Comparison of ENCODE assay signal across 19 cellular contexts in genomic region chr20:17529586-17529985, GRCh38. TPM values are rescaled to one million over a fixed set of nuclear protein-coding genes. Genes with fewer than 3 reads are reported as not detected.
"Had no signal": no experiment of that assay in that cellular context is flagged by ENCODE, and none has a peak within 500 bp of the region (broad histone marks: within the 10 kb centered on the region; RNA-seq: fewer than 3 reads in every experiment).

No MANE protein-coding gene starts in this region.

- H3K9me3 Mint-ChIP-seq: naive thymus-derived CD8-positive, alpha-beta T cell; stimulated activated naive CD8-positive, alpha-beta T cell treated with anti-CD3 and anti-CD28 coated beads, Interleukin-15, amount 100 ng/mL, for 72 hours had no signal

- H3K27ac ChIP-seq: dorsolateral prefrontal cortex, lower lobe of right lung, right lobe of liver, suprapubic skin, transverse colon, vagina had no signal

- H3K4me1 ChIP-seq: right lobe of liver had no signal

- H3K36me3 Mint-ChIP-seq: naive thymus-derived CD8-positive, alpha-beta T cell had no signal

- ATAC-seq: left ventricle myocardium superior; lower lobe of right lung; naive thymus-derived CD8-positive, alpha-beta T cell; right lobe of liver; stimulated activated naive CD8-positive, alpha-beta T cell treated with anti-CD3 and anti-CD28 coated beads, Interleukin-15, amount 100 ng/mL, for 72 hours had no signal

- DNase-seq: dorsolateral prefrontal cortex; effector CD4-positive, alpha-beta T cell; hypothalamus; left ventricle myocardium superior; lower lobe of right lung; naive thymus-derived CD8-positive, alpha-beta T cell; occipital lobe; pancreas; right lobe of liver; small intestine; stimulated activated CD4-positive, alpha-beta T cell treated with anti-CD3 and anti-CD28 coated beads, Interleukin-1b, Interleukin-23, amount 100 ng/mL, for 48 hours; stimulated activated CD4-positive, alpha-beta T cell treated with anti-CD3 and anti-CD28 coated beads, Interleukin-4, amount 100 ng/mL, for 1 hour; stimulated activated CD8-positive, alpha-beta memory T cell treated with anti-CD3 and anti-CD28 coated beads, Interleukin-4, amount 100 ng/mL, for 48 hours; stimulated activated naive CD4-positive, alpha-beta T cell; stimulated activated naive CD8-positive, alpha-beta T cell treated with anti-CD3 and anti-CD28 coated beads, Interleukin-15, amount 100 ng/mL, for 72 hours; transverse colon had no signal

- H3K27me3 ChIP-seq: dorsolateral prefrontal cortex, pancreas, right lobe of liver, suprapubic skin, transverse colon, vagina had no signal

- H3K36me3 ChIP-seq: lower lobe of right lung, pancreas, right lobe of liver, suprapubic skin, transverse colon, vagina had no signal

- H3K9me3 ChIP-seq: lower lobe of right lung, pancreas, right lobe of liver, suprapubic skin, transverse colon, vagina had no signal

- H3K4me3 ChIP-seq: lower lobe of right lung, pancreas, suprapubic skin, transverse colon, vagina had no signal

RNA-seq across cellular contexts. Expression of gene BFSP1, which starts 1.6 kb away (rescaled TPM):
- total RNA-seq: mesenteric fat pad; naive thymus-derived CD8-positive, alpha-beta T cell had no signal
